Comparison of ENCODE assay signal across 20 cellular contexts in genomic region chr21:33293811-33294216, GRCh38. TPM values are rescaled to one million over a fixed set of nuclear protein-coding genes. Genes with fewer than 3 reads are reported as not detected.
DNase-seq lines count a peak whose midpoint lies in the region; TF ChIP-seq lines count a peak whose summit lies in the region.
"Had no signal": no experiment of that assay in that cellular context is flagged by ENCODE, and none has a peak within 500 bp of the region (broad histone marks: within the 10 kb centered on the region; RNA-seq: fewer than 3 reads in every experiment).

No MANE protein-coding gene starts in this region.

- peaks cover 24% of the 10 kb centered on the region for H3K4me1 Mint-ChIP-seq in activated CD4-positive, alpha-beta memory T cell treated with anti-CD3 and anti-CD28 coated beads for 36 hours (ENCODE audit: low read depth)
- H3K4me1 Mint-ChIP-seq: WTC11 had no signal

- in situ Hi-C loops in mammary epithelial cell (cut with MboI; ENCODE audit: low sequenced_read_pairs in 2 of 2), result no loop called here

- no peaks in the 10 kb centered on the region for H3K9me3 ChIP-seq in breast epithelium
- no peaks in the 10 kb centered on the region for H3K9me3 ChIP-seq in mammary epithelial cell (replicated peaks; ENCODE audit: insufficient read depth, low read length)
- H3K9me3 ChIP-seq in PC-9 (ENCODE audit: insufficient read depth, low read depth), result no peaks in the 10 kb centered on the region

- H3K27me3 Mint-ChIP-seq in activated CD4-positive, alpha-beta memory T cell treated with anti-CD3 and anti-CD28 coated beads for 36 hours, result no peaks in the 10 kb centered on the region

- TF ChIP-seq POLR2A in breast epithelium (IDR thresholded peaks at IDR 0.05), result no peak

- CTCF ChIA-PET in mammary epithelial cell (lab: Charles Lee; ENCODE audit: low non-redundant PET) (no interaction called here), PC-9 (lab: Charles Lee) (no interaction called here)
- CTCF ChIA-PET in activated CD4-positive, alpha-beta memory T cell treated with anti-CD3 and anti-CD28 coated beads for 36 hours (lab: Charles Lee), result interaction anchor here (0.6 to 1.1 kb wide), 2 partner anchors 67 to 115 kb away, joined by 3 read pairs; no protein-coding TSS in a partner anchor

- H3K4me1 ChIP-seq in breast epithelium (peaks cover 0 to 2% of the 10 kb centered on the region in 2 donors), mammary epithelial cell (ENCODE audit: insufficient read depth, low read length) (peaks cover 12% of the 10 kb centered on the region), PC-9 (replicated peaks; ENCODE audit: insufficient read depth) (peaks cover 15% of the 10 kb centered on the region)

- no peak overlapping the region for H3K4me3 Mint-ChIP-seq in activated CD4-positive, alpha-beta memory T cell treated with anti-CD3 and anti-CD28 coated beads for 36 hours
- H3K4me3 Mint-ChIP-seq: WTC11 had no signal

- H3K36me3 Mint-ChIP-seq in activated CD4-positive, alpha-beta memory T cell treated with anti-CD3 and anti-CD28 coated beads for 36 hours, result peaks cover 23% of the 10 kb centered on the region
- H3K36me3 Mint-ChIP-seq: WTC11 had no signal

- H3K9ac ChIP-seq in mammary epithelial cell (ENCODE audit: insufficient read depth, low read length), result no peak overlapping the region

- H3K27ac Mint-ChIP-seq in activated CD4-positive, alpha-beta memory T cell treated with anti-CD3 and anti-CD28 coated beads for 36 hours, result no peak overlapping the region
- H3K27ac Mint-ChIP-seq: WTC11 had no signal

- peaks cover 6% of the 10 kb centered on the region; the same call in 1 of the 2 replicates for H3F3A ChIP-seq in PC-9 (ENCODE audit: insufficient read depth, low read depth)

- WGBS in mammary epithelial cell (ENCODE audit: low coverage, missing lambda C conversion rate), result 76% methylated on average over 7 of the region's 7 CpGs

- dilution Hi-C loops in mammary epithelial cell (cut with HindIII; ENCODE audit: low sequenced_read_pairs), result no loop called here

- intact Hi-C loops in breast epithelium (cut with DNase I; ENCODE audit: low total_unique reads) (no loop called here), mammary epithelial cell (cut with micrococcal nuclease) (no loop called here), PC-9 (cut with micrococcal nuclease; ENCODE audit: unreplicated experiment) (no loop called here)
- intact Hi-C loops in activated CD4-positive, alpha-beta memory T cell treated with anti-CD3 and anti-CD28 coated beads for 36 hours (cut with micrococcal nuclease), result no loop called here

- H3K27ac ChIP-seq in breast epithelium (peak overlapping the region; percentile 35 to 58), mammary epithelial cell (ENCODE audit: insufficient read depth, low read depth, low read length) (no peak overlapping the region), PC-9 (peak overlapping the region; percentile 19; the same call in 1 of the 2 replicates)
- H3K27ac ChIP-seq: RWPE1 had no signal

- DNase-seq in breast epithelium (ENCODE audit: low spot score in 2 of 2) (no peak), mammary epithelial cell (no peak), PC-9 (peak; percentile 51 to 68), epithelial cell of esophagus (ENCODE audit: low read depth) (peak; percentile 47), retina (no peak), AG20443 (ENCODE audit: low spot score) (no peak)
- no peak for DNase-seq in stimulated activated CD8-positive, alpha-beta memory T cell treated with anti-CD3 and anti-CD28 coated beads, Interleukin-4, amount 100 ng/mL, for 48 hours
- no peak for DNase-seq in activated CD4-positive, alpha-beta memory T cell treated with anti-CD3 and anti-CD28 coated beads for 36 hours
- DNase-seq: activated CD8-positive, alpha-beta memory T cell treated with anti-CD3 and anti-CD28 coated beads, Interleukin-2, amount 50 U/mL, for 4 hours; DMS153; erythroblast; HCEC 1CT; islet precursor cell; NCI-H187; NCI-H69; occipital lobe; stimulated activated CD4-positive, alpha-beta T cell treated with anti-CD3 and anti-CD28 coated beads, Interleukin-4, amount 100 ng/mL, for 1 hour; T-helper 1 cell had no signal

- no peak overlapping the region for H3K4me2 ChIP-seq in mammary epithelial cell (ENCODE audit: insufficient read depth, low read depth, low read length)
- peak overlapping the region; percentile 44; the same call in 1 of the 2 replicates for H3K4me2 ChIP-seq in PC-9

- H2AFZ ChIP-seq in mammary epithelial cell (ENCODE audit: low read depth, low read length), result no peak overlapping the region
- no peak overlapping the region for H2AFZ ChIP-seq in PC-9

- no peaks in the 10 kb centered on the region for H3K79me2 ChIP-seq in mammary epithelial cell (ENCODE audit: insufficient read depth, low read length)
- H3K79me2 ChIP-seq in PC-9 (ENCODE audit: low read depth), result no peaks in the 10 kb centered on the region

- no peaks in the 10 kb centered on the region for H4K20me1 ChIP-seq in mammary epithelial cell (ENCODE audit: insufficient read depth, low read length)
- no peaks in the 10 kb centered on the region for H4K20me1 ChIP-seq in PC-9 (ENCODE audit: insufficient read depth)

- H3K27me3 ChIP-seq in breast epithelium (no peaks in the 10 kb centered on the region), mammary epithelial cell (ENCODE audit: insufficient read depth, low read length) (no peaks in the 10 kb centered on the region), PC-9 (ENCODE audit: insufficient read depth, low read depth) (no peaks in the 10 kb centered on the region)

- no peaks in the 10 kb centered on the region for H3K9me2 ChIP-seq in PC-9 (ENCODE audit: insufficient read depth)

- no peak overlapping the region for H3K4me3 ChIP-seq in breast epithelium
- no peak overlapping the region for H3K4me3 ChIP-seq in mammary epithelial cell (replicated peaks in 1 of 3; ENCODE audit: insufficient read depth in 1 of 3, low read depth in 2 of 3, low read length in 3 of 3)
- no peak overlapping the region for H3K4me3 ChIP-seq in PC-9
- no peak overlapping the region for H3K4me3 ChIP-seq in epithelial cell of esophagus (ENCODE audit: low read length)

- POLR2A ChIA-PET in PC-9 (lab: Charles Lee; ENCODE audit: unreplicated experiment), result interaction anchor here (0.6 to 0.7 kb wide), 4 partner anchors 21 to 163 kb away, joined by 3 to 8 read pairs (median 4); partner anchors contain the start of gene IFNAR1
- POLR2A ChIA-PET in activated CD4-positive, alpha-beta memory T cell treated with anti-CD3 and anti-CD28 coated beads for 36 hours (lab: Charles Lee), result no interaction called here

- H3K36me3 ChIP-seq in breast epithelium (no peaks in the 10 kb centered on the region), mammary epithelial cell (ENCODE audit: insufficient read depth, low read length) (no peaks in the 10 kb centered on the region), PC-9 (ENCODE audit: low read depth) (no peaks in the 10 kb centered on the region)

- no peaks in the 10 kb centered on the region for H3K9me3 Mint-ChIP-seq in activated CD4-positive, alpha-beta memory T cell treated with anti-CD3 and anti-CD28 coated beads for 36 hours
- H3K9me3 Mint-ChIP-seq: WTC11 had no signal

- TF ChIP-seq CTCF in breast epithelium (IDR thresholded peaks at IDR 0.05) (no peak), mammary epithelial cell (conservative IDR thresholded peaks at IDR 0.05 in 1 of 2, IDR thresholded peaks at IDR 0.05 in 1 of 2; ENCODE audit: extremely low read depth in 1 of 2, insufficient read depth in 1 of 2, low read depth in 1 of 2, low read length in 2 of 2) (no peak), PC-9 (conservative IDR thresholded peaks at IDR 0.05) (no peak), epithelial cell of esophagus (IDR thresholded peaks at IDR 0.05; ENCODE audit: insufficient read depth, low read depth, low read length, missing control alignments) (no peak)

- BruUV-seq in mammary epithelial cell (replicated peaks; lab: Mats Ljungman, UMichigan), result no TSS peak
- BruUV-seq in PC-9 (replicated peaks; lab: Mats Ljungman, UMichigan), result no TSS peak

RNA-seq across cellular contexts. Expression of gene IL10RB, which starts 27.6 kb away (rescaled TPM):
- 10 to 100 TPM; 31.0 to 39.5 (median 31.8) TPM for total RNA-seq in breast epithelium
- total RNA-seq in mammary epithelial cell, result 10 to 100 TPM; 14.3 to 18.9 TPM
- polyA plus RNA-seq in mammary epithelial cell, result 20.4 TPM
- 20.4 TPM for polyA minus RNA-seq in mammary epithelial cell
- total RNA-seq in PC-9 (2021), result 18.3 and 23.1 TPM in 2 replicates
- total RNA-seq in activated CD4-positive, alpha-beta memory T cell treated with anti-CD3 and anti-CD28 coated beads for 36 hours, result 10 to 100 TPM; 31.3 to 32.5 TPM

RNA-seq across cellular contexts. Expression of gene IFNAR1, which starts 31.0 kb away (rescaled TPM):
- 10 to 100 TPM; 30.2 to 44.8 (median 42.9) TPM for total RNA-seq in breast epithelium
- total RNA-seq in mammary epithelial cell, result 10 to 100 TPM; 17.2 to 26.9 TPM
- polyA plus RNA-seq in mammary epithelial cell, result 10.5 TPM
- 11.8 TPM for polyA minus RNA-seq in mammary epithelial cell
- total RNA-seq in PC-9 (2021), result 24.2 and 25.5 TPM in 2 replicates
- total RNA-seq in activated CD4-positive, alpha-beta memory T cell treated with anti-CD3 and anti-CD28 coated beads for 36 hours, result 10 to 100 TPM; 28.0 to 32.0 TPM

Comparison
In these comparisons a context has a peak if more than half of its experiments do, and no peak if none do; other contexts are left out.
1. DNase-seq: peak in PC-9 (2 of 2) and epithelial cell of esophagus (single experiment); none in breast epithelium (0 of 2), mammary epithelial cell (single experiment), stimulated activated CD8-positive, alpha-beta memory T cell treated with anti-CD3 and anti-CD28 coated beads, Interleukin-4, amount 100 ng/mL, for 48 hours (single experiment), retina (single experiment), AG20443 (single experiment) and activated CD4-positive, alpha-beta memory T cell treated with anti-CD3 and anti-CD28 coated beads for 36 hours (single experiment).